ENCODE assay signal across 1 cellular context in genomic region chr5:38660194-38660668, GRCh38.
TF ChIP-seq lines count a peak whose summit lies in the region.

No MANE protein-coding gene starts in this region.

TF ChIP-seq in K562, 482 proteins besides CTCF, POLR2A, EP300 and RAD21 (continued from another document and continues in another):
- TF ChIP-seq, protein P1, sequence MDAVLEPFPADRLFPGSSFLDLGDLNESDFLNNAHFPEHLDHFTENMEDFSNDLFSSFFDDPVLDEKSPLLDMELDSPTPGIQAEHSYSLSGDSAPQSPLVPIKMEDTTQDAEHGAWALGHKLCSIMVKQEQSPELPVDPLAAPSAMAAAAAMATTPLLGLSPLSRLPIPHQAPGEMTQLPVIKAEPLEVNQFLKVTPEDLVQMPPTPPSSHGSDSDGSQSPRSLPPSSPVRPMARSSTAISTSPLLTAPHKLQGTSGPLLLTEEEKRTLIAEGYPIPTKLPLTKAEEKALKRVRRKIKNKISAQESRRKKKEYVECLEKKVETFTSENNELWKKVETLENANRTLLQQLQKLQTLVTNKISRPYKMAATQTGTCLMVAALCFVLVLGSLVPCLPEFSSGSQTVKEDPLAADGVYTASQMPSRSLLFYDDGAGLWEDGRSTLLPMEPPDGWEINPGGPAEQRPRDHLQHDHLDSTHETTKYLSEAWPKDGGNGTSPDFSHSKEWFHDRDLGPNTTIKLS (IDR thresholded peaks at IDR 0.05; ENCODE audit: borderline replicate concordance, low read depth), result 0 out of 2 replicates have a peak, but pooled peaks have one; percentile 33
- no peak for TF ChIP-seq HDAC2 (IDR thresholded peaks at IDR 0.05)
- no peak for TF ChIP-seq RNF219 (CRISPR knock-in tag; IDR thresholded peaks at IDR 0.05)
- TF ChIP-seq KLF6 (CRISPR knock-in tag; IDR thresholded peaks at IDR 0.05; ENCODE audit: borderline replicate concordance), result peak; percentile 8; the same call in 1 of the 2 replicates
- TF ChIP-seq, protein P2, sequence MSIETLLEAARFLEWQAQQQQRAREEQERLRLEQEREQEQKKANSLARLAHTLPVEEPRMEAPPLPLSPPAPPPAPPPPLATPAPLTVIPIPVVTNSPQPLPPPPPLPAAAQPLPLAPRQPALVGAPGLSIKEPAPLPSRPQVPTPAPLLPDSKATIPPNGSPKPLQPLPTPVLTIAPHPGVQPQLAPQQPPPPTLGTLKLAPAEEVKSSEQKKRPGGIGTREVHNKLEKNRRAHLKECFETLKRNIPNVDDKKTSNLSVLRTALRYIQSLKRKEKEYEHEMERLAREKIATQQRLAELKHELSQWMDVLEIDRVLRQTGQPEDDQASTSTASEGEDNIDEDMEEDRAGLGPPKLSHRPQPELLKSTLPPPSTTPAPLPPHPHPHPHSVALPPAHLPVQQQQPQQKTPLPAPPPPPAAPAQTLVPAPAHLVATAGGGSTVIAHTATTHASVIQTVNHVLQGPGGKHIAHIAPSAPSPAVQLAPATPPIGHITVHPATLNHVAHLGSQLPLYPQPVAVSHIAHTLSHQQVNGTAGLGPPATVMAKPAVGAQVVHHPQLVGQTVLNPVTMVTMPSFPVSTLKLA (conservative IDR thresholded peaks at IDR 0.05), result 0 out of 4 replicates have a peak, but pooled peaks of 1 of the 2 experiments have one; percentile 28
- 0 out of 2 replicates have a peak, but pooled peaks have one; percentile 16 for TF ChIP-seq ZNF212 (CRISPR knock-in tag; IDR thresholded peaks at IDR 0.05)
- no peak for TF ChIP-seq SIX5 (IDR thresholded peaks at IDR 0.05; ENCODE audit: borderline replicate concordance in 1 of 2, insufficient read depth in 1 of 2, low read depth in 1 of 2, low read length in 2 of 2)
- TF ChIP-seq E2F4 (CRISPR knock-in tag; IDR thresholded peaks at IDR 0.05; ENCODE audit: low read depth), result no peak
- no peak for TF ChIP-seq ILK (tag; IDR thresholded peaks at IDR 0.05; ENCODE audit: borderline replicate concordance, low read depth)
- TF ChIP-seq ETV1 (tag; conservative IDR thresholded peaks at IDR 0.05; ENCODE audit: low read depth), result peak; percentile 80
- TF ChIP-seq FOXP1 (CRISPR knock-in tag; IDR thresholded peaks at IDR 0.05), result no peak
- no peak for TF ChIP-seq DIDO1 (tag; IDR thresholded peaks at IDR 0.05; ENCODE audit: low read depth)
- no peak for TF ChIP-seq BDP1 (IDR thresholded peaks at IDR 0.05; ENCODE audit: insufficient read depth, insufficient read length)
- no peak for TF ChIP-seq ZC3H4 (CRISPR knock-in tag; IDR thresholded peaks at IDR 0.05; ENCODE audit: borderline replicate concordance)
- TF ChIP-seq TEAD2 (tag; IDR thresholded peaks at IDR 0.05), result no peak
- TF ChIP-seq HES1 (IDR thresholded peaks at IDR 0.05; ENCODE audit: low read depth), result no peak
- TF ChIP-seq EHMT2 (IDR thresholded peaks at IDR 0.05), result peak; percentile 86
- TF ChIP-seq ELF4 (CRISPR knock-in tag; IDR thresholded peaks at IDR 0.05), result no peak
- no peak for TF ChIP-seq BCL6 (CRISPR knock-in tag; IDR thresholded peaks at IDR 0.05)
- TF ChIP-seq, protein P3, sequence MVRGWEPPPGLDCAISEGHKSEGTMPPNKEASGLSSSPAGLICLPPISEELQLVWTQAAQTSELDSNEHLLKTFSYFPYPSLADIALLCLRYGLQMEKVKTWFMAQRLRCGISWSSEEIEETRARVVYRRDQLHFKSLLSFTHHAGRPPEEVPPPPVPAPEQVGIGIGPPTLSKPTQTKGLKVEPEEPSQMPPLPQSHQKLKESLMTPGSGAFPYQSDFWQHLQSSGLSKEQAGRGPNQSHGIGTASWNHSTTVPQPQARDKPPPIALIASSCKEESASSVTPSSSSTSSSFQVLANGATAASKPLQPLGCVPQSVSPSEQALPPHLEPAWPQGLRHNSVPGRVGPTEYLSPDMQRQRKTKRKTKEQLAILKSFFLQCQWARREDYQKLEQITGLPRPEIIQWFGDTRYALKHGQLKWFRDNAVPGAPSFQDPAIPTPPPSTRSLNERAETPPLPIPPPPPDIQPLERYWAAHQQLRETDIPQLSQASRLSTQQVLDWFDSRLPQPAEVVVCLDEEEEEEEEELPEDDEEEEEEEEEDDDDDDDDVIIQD (CRISPR knock-in tag; IDR thresholded peaks at IDR 0.05), result no peak
- no peak for TF ChIP-seq ZNF444 (CRISPR knock-in tag; IDR thresholded peaks at IDR 0.05)
- TF ChIP-seq PBX2 (CRISPR knock-in tag; IDR thresholded peaks at IDR 0.05; ENCODE audit: low read depth), result no peak
- peak; percentile 31; the same call in 1 of the 2 replicates for TF ChIP-seq PBX2 (tag; conservative IDR thresholded peaks at IDR 0.05; ENCODE audit: low read depth)
- TF ChIP-seq SETDB1 (IDR thresholded peaks at IDR 0.05; ENCODE audit: low read length), result no peak
- TF ChIP-seq, protein P4, sequence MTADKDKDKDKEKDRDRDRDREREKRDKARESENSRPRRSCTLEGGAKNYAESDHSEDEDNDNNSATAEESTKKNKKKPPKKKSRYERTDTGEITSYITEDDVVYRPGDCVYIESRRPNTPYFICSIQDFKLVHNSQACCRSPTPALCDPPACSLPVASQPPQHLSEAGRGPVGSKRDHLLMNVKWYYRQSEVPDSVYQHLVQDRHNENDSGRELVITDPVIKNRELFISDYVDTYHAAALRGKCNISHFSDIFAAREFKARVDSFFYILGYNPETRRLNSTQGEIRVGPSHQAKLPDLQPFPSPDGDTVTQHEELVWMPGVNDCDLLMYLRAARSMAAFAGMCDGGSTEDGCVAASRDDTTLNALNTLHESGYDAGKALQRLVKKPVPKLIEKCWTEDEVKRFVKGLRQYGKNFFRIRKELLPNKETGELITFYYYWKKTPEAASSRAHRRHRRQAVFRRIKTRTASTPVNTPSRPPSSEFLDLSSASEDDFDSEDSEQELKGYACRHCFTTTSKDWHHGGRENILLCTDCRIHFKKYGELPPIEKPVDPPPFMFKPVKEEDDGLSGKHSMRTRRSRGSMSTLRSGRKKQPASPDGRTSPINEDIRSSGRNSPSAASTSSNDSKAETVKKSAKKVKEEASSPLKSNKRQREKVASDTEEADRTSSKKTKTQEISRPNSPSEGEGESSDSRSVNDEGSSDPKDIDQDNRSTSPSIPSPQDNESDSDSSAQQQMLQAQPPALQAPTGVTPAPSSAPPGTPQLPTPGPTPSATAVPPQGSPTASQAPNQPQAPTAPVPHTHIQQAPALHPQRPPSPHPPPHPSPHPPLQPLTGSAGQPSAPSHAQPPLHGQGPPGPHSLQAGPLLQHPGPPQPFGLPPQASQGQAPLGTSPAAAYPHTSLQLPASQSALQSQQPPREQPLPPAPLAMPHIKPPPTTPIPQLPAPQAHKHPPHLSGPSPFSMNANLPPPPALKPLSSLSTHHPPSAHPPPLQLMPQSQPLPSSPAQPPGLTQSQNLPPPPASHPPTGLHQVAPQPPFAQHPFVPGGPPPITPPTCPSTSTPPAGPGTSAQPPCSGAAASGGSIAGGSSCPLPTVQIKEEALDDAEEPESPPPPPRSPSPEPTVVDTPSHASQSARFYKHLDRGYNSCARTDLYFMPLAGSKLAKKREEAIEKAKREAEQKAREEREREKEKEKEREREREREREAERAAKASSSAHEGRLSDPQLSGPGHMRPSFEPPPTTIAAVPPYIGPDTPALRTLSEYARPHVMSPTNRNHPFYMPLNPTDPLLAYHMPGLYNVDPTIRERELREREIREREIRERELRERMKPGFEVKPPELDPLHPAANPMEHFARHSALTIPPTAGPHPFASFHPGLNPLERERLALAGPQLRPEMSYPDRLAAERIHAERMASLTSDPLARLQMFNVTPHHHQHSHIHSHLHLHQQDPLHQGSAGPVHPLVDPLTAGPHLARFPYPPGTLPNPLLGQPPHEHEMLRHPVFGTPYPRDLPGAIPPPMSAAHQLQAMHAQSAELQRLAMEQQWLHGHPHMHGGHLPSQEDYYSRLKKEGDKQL (CRISPR knock-in tag; IDR thresholded peaks at IDR 0.05; ENCODE audit: borderline replicate concordance), result no peak
- TF ChIP-seq THAP12 (CRISPR knock-in tag; IDR thresholded peaks at IDR 0.05), result no peak
- 0 out of 2 replicates have a peak, but pooled peaks have one; percentile 38 for TF ChIP-seq ETV5 (CRISPR knock-in tag; IDR thresholded peaks at IDR 0.05; ENCODE audit: low read depth)
- no peak for TF ChIP-seq ZNF830 (CRISPR knock-in tag; IDR thresholded peaks at IDR 0.05)
- no peak for TF ChIP-seq ZNF764 (CRISPR knock-in tag; IDR thresholded peaks at IDR 0.05; ENCODE audit: low read depth)
- TF ChIP-seq MTA2 (IDR thresholded peaks at IDR 0.05; ENCODE audit: low read depth), result no peak
- TF ChIP-seq, protein P5, sequence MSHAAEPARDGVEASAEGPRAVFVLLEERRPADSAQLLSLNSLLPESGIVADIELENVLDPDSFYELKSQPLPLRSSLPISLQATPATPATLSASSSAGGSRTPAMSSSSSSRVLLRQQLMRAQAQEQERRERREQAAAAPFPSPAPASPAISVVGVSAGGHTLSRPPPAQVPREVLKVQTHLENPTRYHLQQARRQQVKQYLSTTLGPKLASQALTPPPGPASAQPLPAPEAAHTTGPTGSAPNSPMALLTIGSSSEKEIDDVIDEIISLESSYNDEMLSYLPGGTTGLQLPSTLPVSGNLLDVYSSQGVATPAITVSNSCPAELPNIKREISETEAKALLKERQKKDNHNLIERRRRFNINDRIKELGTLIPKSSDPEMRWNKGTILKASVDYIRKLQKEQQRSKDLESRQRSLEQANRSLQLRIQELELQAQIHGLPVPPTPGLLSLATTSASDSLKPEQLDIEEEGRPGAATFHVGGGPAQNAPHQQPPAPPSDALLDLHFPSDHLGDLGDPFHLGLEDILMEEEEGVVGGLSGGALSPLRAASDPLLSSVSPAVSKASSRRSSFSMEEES (CRISPR knock-in tag; IDR thresholded peaks at IDR 0.05), result no peak
- no peak for TF ChIP-seq RBM25 (IDR thresholded peaks at IDR 0.05; ENCODE audit: low read depth, low read length, severe bottlenecking)
- peak; percentile 80 for TF ChIP-seq TBP (optimal IDR thresholded peaks at IDR 0.05; ENCODE audit: low read depth, low read length)
